ENCODE assay signal across 34 cellular contexts in genomic region chr12:68293347-68293746, GRCh38. TPM values are rescaled to one million over a fixed set of nuclear protein-coding genes. Genes with fewer than 3 reads are reported as not detected.
"Had no signal": no experiment of that assay in that cellular context is flagged by ENCODE, and none has a peak within 500 bp of the region (broad histone marks: within the 10 kb centered on the region; RNA-seq: fewer than 3 reads in every experiment).

No MANE protein-coding gene starts in this region.

- H3K9me3 Mint-ChIP-seq: dendritic cell treated with granulocyte-macrophage colony-stimulating factor and Interleukin-4, amounts not matched to agents 40 ng/mL and 50 ng/mL, for 4 days; memory B cell; natural killer cell treated with Interleukin-12 subunit alpha and Interleukin-12 subunit beta and Interleukin-15 and Interleukin-18, amount 100 ng/mL, for 72 hours; neural progenitor cell had no signal

- H3K9me3 ChIP-seq: colonic mucosa, esophagus squamous epithelium, gastrocnemius medialis, right lobe of liver, thoracic aorta, tibial nerve, upper lobe of left lung had no signal

- H3K4me1 Mint-ChIP-seq: naive B cell had no signal

- DNase-seq: colonic mucosa; effector memory CD4-positive, alpha-beta T cell; esophagus squamous epithelium; foreskin fibroblast; gastrocnemius medialis; head of caudate nucleus; kidney; naive B cell; right lobe of liver; stimulated activated CD4-positive, alpha-beta T cell treated with anti-CD3 and anti-CD28 coated beads, Interleukin-12 subunit alpha, Interleukin-12 subunit beta, amount 100 ng/mL, for 4 hours; stimulated activated CD4-positive, alpha-beta T cell treated with anti-CD3 and anti-CD28 coated beads, Interleukin-1b, Interleukin-23, amount 100 ng/mL, for 48 hours; stimulated activated CD4-positive, alpha-beta T cell treated with anti-CD3 and anti-CD28 coated beads, Interleukin-4, amount 100 ng/mL, for 1 hour; stimulated activated CD8-positive, alpha-beta memory T cell treated with anti-CD3 and anti-CD28 coated beads, Interleukin-4, amount 100 ng/mL, for 48 hours; stimulated activated naive CD4-positive, alpha-beta T cell treated with Interleukin-2 at 50 U/mL for 16 hours; upper lobe of left lung had no signal

- FAIRE-seq: endothelial cell of umbilical vein, kidney, urothelium cell line had no signal

- H3K27me3 ChIP-seq: colonic mucosa, esophagus squamous epithelium, gastrocnemius medialis, neural progenitor cell, right lobe of liver, tibial nerve, upper lobe of left lung had no signal

- H3K9ac ChIP-seq: neural progenitor cell, parathyroid adenoma had no signal

- H3K4me2 ChIP-seq: neural progenitor cell, smooth muscle cell had no signal

- H3K36me3 Mint-ChIP-seq: naive B cell had no signal

- H3K4me3 Mint-ChIP-seq: dendritic cell treated with granulocyte-macrophage colony-stimulating factor and Interleukin-4, amounts not matched to agents 40 ng/mL and 50 ng/mL, for 4 days; memory B cell; naive B cell; natural killer cell treated with Interleukin-12 subunit alpha and Interleukin-12 subunit beta and Interleukin-15 and Interleukin-18, amount 100 ng/mL, for 72 hours; neural progenitor cell had no signal

- H3K4me3 ChIP-seq: colonic mucosa, esophagus squamous epithelium, gastrocnemius medialis, lung, neural progenitor cell, right lobe of liver, smooth muscle cell, thoracic aorta, tibial nerve, upper lobe of left lung had no signal

- H3K27me3 Mint-ChIP-seq: dendritic cell treated with granulocyte-macrophage colony-stimulating factor and Interleukin-4, amounts not matched to agents 40 ng/mL and 50 ng/mL, for 4 days; memory B cell; naive B cell; natural killer cell treated with Interleukin-12 subunit alpha and Interleukin-12 subunit beta and Interleukin-15 and Interleukin-18, amount 100 ng/mL, for 72 hours; progenitor cell of endocrine pancreas had no signal

- H3K27ac Mint-ChIP-seq: dendritic cell treated with granulocyte-macrophage colony-stimulating factor and Interleukin-4, amounts not matched to agents 40 ng/mL and 50 ng/mL, for 4 days; memory B cell; natural killer cell treated with Interleukin-12 subunit alpha and Interleukin-12 subunit beta and Interleukin-15 and Interleukin-18, amount 100 ng/mL, for 72 hours; neural progenitor cell; progenitor cell of endocrine pancreas had no signal

- H3K27ac ChIP-seq: colonic mucosa, esophagus squamous epithelium, gastrocnemius medialis, neural progenitor cell, parathyroid adenoma, right lobe of liver, thoracic aorta, tibial nerve, upper lobe of left lung had no signal

- H2AFZ ChIP-seq: neural progenitor cell, parathyroid adenoma had no signal

- H3K36me3 ChIP-seq: colonic mucosa, gastrocnemius medialis, right lobe of liver had no signal

- ATAC-seq: gastrocnemius medialis; left lobe of liver; natural killer cell treated with Interleukin-12 subunit alpha and Interleukin-12 subunit beta and Interleukin-15 and Interleukin-18, amount 100 ng/mL, for 72 hours; right lobe of liver had no signal

- H3K4me1 ChIP-seq: colonic mucosa, neural progenitor cell, upper lobe of left lung had no signal

- H3K79me2 ChIP-seq: parathyroid adenoma had no signal

RNA-seq across cellular contexts. Expression of gene IL22, which starts 39.9 kb away (rescaled TPM):
- total RNA-seq: chondrocyte, colonic mucosa, endothelial cell of umbilical vein, epithelial cell of proximal tubule, gastrocnemius medialis, glomerular endothelial cell, kidney, left lobe of liver, liver, lung, mononuclear cell, osteoblast, progenitor cell of endocrine pancreas, right lobe of liver, smooth muscle cell, thoracic aorta, tibial nerve, upper lobe of left lung had no signal
- polyA plus RNA-seq: endothelial cell of umbilical vein, liver, smooth muscle cell had no signal
